In genomic region chr14:36905272-36906046, GRCh38 we compare ENCODE assay signal across 1 cellular context.
TF ChIP-seq lines count a peak whose summit lies in the region.

No MANE protein-coding gene starts in this region.

TF ChIP-seq in HEK293, 187 proteins besides CTCF, POLR2A, EP300 and RAD21 (continued from another document):
- peak; percentile 99 for TF ChIP-seq ZBTB44 (tag by site-specific recombination; IDR thresholded peaks at IDR 0.05)
- TF ChIP-seq, protein P1, sequence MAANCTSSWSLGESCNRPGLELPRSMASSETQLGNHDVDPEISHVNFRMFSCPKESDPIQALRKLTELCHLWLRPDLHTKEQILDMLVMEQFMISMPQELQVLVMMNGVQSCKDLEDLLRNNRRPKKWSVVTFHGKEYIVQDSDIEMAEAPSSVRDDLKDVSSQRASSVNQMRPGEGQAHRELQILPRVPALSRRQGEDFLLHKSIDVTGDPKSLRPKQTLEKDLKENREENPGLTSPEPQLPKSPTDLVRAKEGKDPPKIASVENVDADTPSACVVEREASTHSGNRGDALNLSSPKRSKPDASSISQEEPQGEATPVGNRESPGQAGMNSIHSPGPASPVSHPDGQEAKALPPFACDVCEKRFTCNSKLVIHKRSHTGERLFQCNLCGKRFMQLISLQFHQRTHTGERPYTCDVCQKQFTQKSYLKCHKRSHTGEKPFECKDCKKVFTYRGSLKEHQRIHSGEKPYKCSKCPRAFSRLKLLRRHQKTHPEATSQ (tag by site-specific recombination; IDR thresholded peaks at IDR 0.05), result no peak
- no peak for TF ChIP-seq ZNF335 (tag by site-specific recombination; conservative IDR thresholded peaks at IDR 0.05)
- TF ChIP-seq ZNF404 (tag by site-specific recombination; IDR thresholded peaks at IDR 0.05), result no peak
- TF ChIP-seq ZNF169 (tag by site-specific recombination; IDR thresholded peaks at IDR 0.05), result no peak
- no peak for TF ChIP-seq ZNF48 (tag by site-specific recombination; IDR thresholded peaks at IDR 0.05)
- no peak for TF ChIP-seq GLIS2 (tag by site-specific recombination; IDR thresholded peaks at IDR 0.05)
- 0 out of 2 replicates have a peak, but pooled peaks have one; percentile 31 for TF ChIP-seq ZNF558 (tag by site-specific recombination; IDR thresholded peaks at IDR 0.05)
- TF ChIP-seq ZNF148 (tag by site-specific recombination; IDR thresholded peaks at IDR 0.05; ENCODE audit: borderline replicate concordance), result no peak
- TF ChIP-seq ZNF114 (tag by site-specific recombination; IDR thresholded peaks at IDR 0.05), result no peak
- peak; percentile 70; the same call in 1 of the 2 replicates for TF ChIP-seq ZNF596 (tag by site-specific recombination; IDR thresholded peaks at IDR 0.05)
- TF ChIP-seq ZFHX2 (tag by site-specific recombination; conservative IDR thresholded peaks at IDR 0.05), result no peak
- peak; percentile 85; the same call in 1 of the 2 replicates for TF ChIP-seq TCF7L2 (IDR thresholded peaks at IDR 0.05; ENCODE audit: borderline replicate concordance, low read depth, low read length)
